Comparison of ENCODE assay signal across 8 cellular contexts in genomic region chr1:226406401-226406881, GRCh38. TPM values are rescaled to one million over a fixed set of nuclear protein-coding genes. Genes with fewer than 3 reads are reported as not detected.
DNase-seq lines count a peak whose midpoint lies in the region; ATAC-seq lines count a peak whose summit lies in the region.

No MANE protein-coding gene starts in this region.

- no peaks in the 10 kb centered on the region for H3K9me3 ChIP-seq in Karpas-422 (ENCODE audit: low read length)
- no peaks in the 10 kb centered on the region for H3K9me3 ChIP-seq in iPS-15b (ENCODE audit: control insufficient read depth, insufficient read depth, low read length)
- no peaks in the 10 kb centered on the region for H3K9me3 ChIP-seq in stomach smooth muscle (ENCODE audit: control insufficient read depth in 2 of 2, low read length in 2 of 2)

- H3K27ac Mint-ChIP-seq in activated T-helper 17 cell treated with anti-CD3 and anti-CD28 coated beads, Interleukin-2, amount 50 U/mL, for 72 hours: peak overlapping the region; percentile 85

- H3K27me3 ChIP-seq in Karpas-422 (ENCODE audit: low read length) (no peaks in the 10 kb centered on the region), iPS-15b (ENCODE audit: control insufficient read depth, insufficient read depth, low read length) (no peaks in the 10 kb centered on the region), stomach smooth muscle (ENCODE audit: control insufficient read depth in 1 of 2, insufficient read depth in 2 of 2, low read length in 2 of 2) (no peaks in the 10 kb centered on the region)

- H3K4me3 ChIP-seq in Karpas-422 (ENCODE audit: low read length) (peak overlapping the region; percentile 83), iPS-15b (ENCODE audit: low read depth, low read length) (peak overlapping the region; percentile 79), stomach smooth muscle (ENCODE audit: low read length in 2 of 2) (peak overlapping the region; percentile 71 to 84)

- peak; percentile 25 for ATAC-seq in activated T-helper 17 cell treated with anti-CD3 and anti-CD28 coated beads, Interleukin-2, amount 50 U/mL, for 72 hours (replicated peaks)
- no peak for ATAC-seq in HG02642 (IDR thresholded peaks at IDR 0.05; ENCODE audit: poor library complexity, unreplicated experiment)

- H3K36me3 ChIP-seq in Karpas-422 (ENCODE audit: insufficient read depth, low read length) (peaks cover 36% of the 10 kb centered on the region), iPS-15b (ENCODE audit: control insufficient read depth, insufficient read depth, low read length) (peaks cover 11% of the 10 kb centered on the region), stomach smooth muscle (ENCODE audit: control insufficient read depth in 2 of 2, insufficient read depth in 2 of 2, low read length in 2 of 2) (peaks cover 6% of the 10 kb centered on the region in 2 donors)

- DNase-seq in G401 (ENCODE audit: low spot score) (peak; percentile 37), Karpas-422 (peak; percentile 84), occipital lobe (lab: John Stamatoyannopoulos, UW) (no peak), NCI-H187 (lab: John Stamatoyannopoulos, UW) (no peak)

- no peaks in the 10 kb centered on the region for H3K9me3 Mint-ChIP-seq in activated T-helper 17 cell treated with anti-CD3 and anti-CD28 coated beads, Interleukin-2, amount 50 U/mL, for 72 hours

- peak overlapping the region; percentile 90 for H3K4me3 Mint-ChIP-seq in activated T-helper 17 cell treated with anti-CD3 and anti-CD28 coated beads, Interleukin-2, amount 50 U/mL, for 72 hours

- peaks cover 56% of the 10 kb centered on the region for H4K20me1 ChIP-seq in Karpas-422 (ENCODE audit: insufficient read depth, low read depth, low read length)

- H3K4me1 ChIP-seq in Karpas-422 (ENCODE audit: low read length) (peaks cover 61% of the 10 kb centered on the region), iPS-15b (ENCODE audit: control insufficient read depth, insufficient read depth, low read length) (peaks cover 20% of the 10 kb centered on the region), stomach smooth muscle (ENCODE audit: control insufficient read depth, insufficient read depth, low read length) (peaks cover 48% of the 10 kb centered on the region)

- H3K27me3 Mint-ChIP-seq in activated T-helper 17 cell treated with anti-CD3 and anti-CD28 coated beads, Interleukin-2, amount 50 U/mL, for 72 hours: no peaks in the 10 kb centered on the region

- H3K9ac ChIP-seq in Karpas-422 (ENCODE audit: low read length) (peak overlapping the region; percentile 78), iPS-15b (ENCODE audit: low read depth, low read length) (peak overlapping the region; percentile 57), stomach smooth muscle (ENCODE audit: low read length in 2 of 2) (peak overlapping the region; percentile 68 to 80)

- H3K9me2 ChIP-seq in Karpas-422 (replicated peaks; ENCODE audit: insufficient read depth, low read length): no peaks in the 10 kb centered on the region

- H3K27ac ChIP-seq in Karpas-422 (ENCODE audit: low read length): peak overlapping the region; percentile 96
- peak overlapping the region; percentile 62 for H3K27ac ChIP-seq in stomach smooth muscle (ENCODE audit: low read length)

- H3K4me2 ChIP-seq in Karpas-422 (ENCODE audit: low read depth, low read length, poor library complexity, severe bottlenecking): peak overlapping the region; percentile 89

- H2AFZ ChIP-seq in Karpas-422 (ENCODE audit: low read length): no peak overlapping the region

- peaks cover 64% of the 10 kb centered on the region for H3K79me2 ChIP-seq in Karpas-422 (ENCODE audit: low read length)

- peaks cover 35% of the 10 kb centered on the region for H3K36me3 Mint-ChIP-seq in activated T-helper 17 cell treated with anti-CD3 and anti-CD28 coated beads, Interleukin-2, amount 50 U/mL, for 72 hours (ENCODE audit: low read depth)

- peaks cover 21% of the 10 kb centered on the region for H3K4me1 Mint-ChIP-seq in activated T-helper 17 cell treated with anti-CD3 and anti-CD28 coated beads, Interleukin-2, amount 50 U/mL, for 72 hours

- in situ Hi-C loops in G401 (cut with HindIII; ENCODE audit: low sequenced_read_pairs): no loop called here

RNA-seq across cellular contexts. Expression of gene PARP1, which starts 1.5 kb away (rescaled TPM):
- 156 and 218 TPM in 2 replicates for total RNA-seq in G401 (2014; rRNA removed; shearing (Covaris generic))
- total RNA-seq in Karpas-422 (2014; rRNA removed; shearing (Covaris generic); ENCODE audit: low replicate concordance): 298 and 586 TPM in 2 replicates
- 100 to 1,000 TPM; 147 to 268 TPM for total RNA-seq in activated T-helper 17 cell treated with anti-CD3 and anti-CD28 coated beads, Interleukin-2, amount 50 U/mL, for 72 hours
- total RNA-seq in occipital lobe: 104 TPM

Comparison
In these comparisons a context has a peak if more than half of its experiments do, and no peak if none do; other contexts are left out.
1. DNase-seq: peak in G401 (single experiment) and Karpas-422 (single experiment); none in occipital lobe (single experiment) and NCI-H187 (0 of 2).
2. Peak in every context shown above with its lines, with median percentiles within 50 percentile points of each other: H3K4me3 ChIP-seq and H3K9ac ChIP-seq.